In genomic region chr17:7019839-7020519, GRCh38 we compare ENCODE assay signal across 8 cellular contexts. TPM values are rescaled to one million over a fixed set of nuclear protein-coding genes. Genes with fewer than 3 reads are reported as not detected.
DNase-seq lines count a peak whose midpoint lies in the region; ATAC-seq and TF ChIP-seq lines count a peak whose summit lies in the region.

No MANE protein-coding gene starts in this region.

- H3K4me1 ChIP-seq in adrenal gland (replicated peaks in 1 of 2) (peaks cover 27 to 34% of the 10 kb centered on the region in 2 donors), right cardiac atrium (ENCODE audit: control insufficient read depth, insufficient read depth, low read length) (peaks cover 5% of the 10 kb centered on the region)

- intact Hi-C loops in adrenal gland (cut with DNase I) (loop anchor here in 1 of 2 donors (5.0 kb wide), 1 partner anchor 108 kb away; no protein-coding TSS in a partner anchor), right cardiac atrium (cut with DNase I) (loop anchor here in 1 of 4 donors (5.0 kb wide), 1 partner anchor 108 kb away; no protein-coding TSS in a partner anchor)

- 7 to 16% (median 13%) methylated on average over 8 to 16 of the region's 16 CpGs for WGBS in adrenal gland, 4 donors
- 7% methylated on average over 16 of the region's 16 CpGs for WGBS in right cardiac atrium

- H3K4me3 ChIP-seq in adrenal gland = peak overlapping the region in 3 of 4 donors; percentile 36 to 69 (median 66)
- H3K4me3 ChIP-seq in right cardiac atrium (ENCODE audit: low read length) = peak overlapping the region; percentile 46
- H3K4me3 ChIP-seq in skeletal muscle cell (ENCODE audit: low read depth, low read length) = peak overlapping the region; percentile 42

- H3K27ac ChIP-seq in adrenal gland (peak overlapping the region; percentile 52 to 99 (median 91)), right cardiac atrium (ENCODE audit: low read length) (peak overlapping the region; percentile 78)

- no peaks in the 10 kb centered on the region for H3K36me3 ChIP-seq in adrenal gland (replicated peaks in 1 of 2)

- H3K9me3 ChIP-seq in adrenal gland (replicated peaks in 1 of 3) = no peaks in the 10 kb centered on the region
- H3K9me3 ChIP-seq in right cardiac atrium (ENCODE audit: control insufficient read depth, low read length) = no peaks in the 10 kb centered on the region

- H3K27me3 ChIP-seq in adrenal gland = no peaks in the 10 kb centered on the region
- no peaks in the 10 kb centered on the region for H3K27me3 ChIP-seq in right cardiac atrium (ENCODE audit: control insufficient read depth, insufficient read depth)

- TF ChIP-seq CTCF in adrenal gland (IDR thresholded peaks at IDR 0.05) = no peak
- TF ChIP-seq CTCF in GM10266 (IDR thresholded peaks at IDR 0.05; ENCODE audit: control insufficient read depth, insufficient read depth, low read depth, missing control alignments) = no peak

- peak; percentile 59 to 64 for DNase-seq in NCI-H446 (lab: John Stamatoyannopoulos, UW)
- DNase-seq in NCI-H446 treated with DMSO at 0.1 percent for 48 hours (lab: John Stamatoyannopoulos, UW) = no peak
- peak; percentile 65 to 81 (median 69) for DNase-seq in adrenal gland
- peak; percentile 70 to 87 (median 85) for DNase-seq in right cardiac atrium
- no peak for DNase-seq in skeletal muscle cell (ENCODE audit: low read depth)
- DNase-seq in activated T-cell treated with anti-CD3 and anti-CD28 coated beads for 4 hours = no peak
- no peak for DNase-seq in GM10266 (ENCODE audit: extremely low spot score)

- ATAC-seq in right cardiac atrium = no peak
- no peak for ATAC-seq in GM19395 (IDR thresholded peaks at IDR 0.05; ENCODE audit: unreplicated experiment)

- TF ChIP-seq POLR2A in adrenal gland (IDR thresholded peaks at IDR 0.05) = no peak

RNA-seq across cellular contexts. Expression of gene BCL6B, which starts 2.9 kb away (rescaled TPM):
- total RNA-seq in adrenal gland (10 to 100 TPM in 3 of 8 donors, 1 to 10 TPM in 5; 2.9 to 17.0 (median 8.8) TPM), right cardiac atrium (10 to 100 TPM in 2 of 4 donors, 1 to 10 TPM in 2; 6.7 to 16.8 (median 10.1) TPM)
- polyA plus RNA-seq in adrenal gland (10 to 100 TPM in 1 of 3 donors, 1 to 10 TPM in 2; 3.2 to 14.2 (median 9.3) TPM), right cardiac atrium (6.9 TPM)

RNA-seq across cellular contexts. Expression of gene RNASEK, which starts 7.6 kb away (rescaled TPM):
- total RNA-seq in adrenal gland (100 to 1,000 TPM; 206 to 799 (median 570) TPM), right cardiac atrium (100 to 1,000 TPM; 188 to 219 (median 193) TPM)
- polyA plus RNA-seq in adrenal gland (100 to 1,000 TPM; 363 to 770 (median 435) TPM), right cardiac atrium (357 TPM)

RNA-seq across cellular contexts. Expression of gene SLC16A13, which starts 15.8 kb away (rescaled TPM):
- total RNA-seq in adrenal gland (1 to 10 TPM in 7 of 8 donors, under 1 TPM in 1; 0.97 to 3.2 (median 2.3) TPM), right cardiac atrium (1 to 10 TPM in 2 of 4 donors, under 1 TPM in 2; 0.91 to 1.1 (median 0.98) TPM)
- polyA plus RNA-seq in adrenal gland (1 to 10 TPM in 2 of 3 donors, under 1 TPM in 1; 0.84 to 3.1 (median 1.3) TPM), right cardiac atrium (1.2 TPM)

RNA-seq across cellular contexts. Expression of gene SLC16A11, which starts 23.9 kb away (rescaled TPM):
- 1 to 10 TPM in 2 of 8 donors, under 1 TPM in 4, not detected in 2; 0.18 to 1.1 (median 0.62) TPM for total RNA-seq in adrenal gland
- 1 to 10 TPM in 2 of 3 donors, not detected in 1; 1.1 to 3.0 TPM for polyA plus RNA-seq in adrenal gland
- 1 to 10 TPM; 3.3 to 5.3 (median 3.7) TPM for total RNA-seq in right cardiac atrium
- polyA plus RNA-seq in right cardiac atrium = 11.3 TPM

RNA-seq across cellular contexts. Expression of gene ALOX12, which starts 24.1 kb away (rescaled TPM):
- under 1 TPM in 1 of 8 donors, not detected in 7; 0.23 TPM for total RNA-seq in adrenal gland
- polyA plus RNA-seq in adrenal gland = under 1 TPM in 1 of 3 donors, not detected in 2; 0.16 TPM
- under 1 TPM in 1 of 4 donors, not detected in 3; 0.18 TPM for total RNA-seq in right cardiac atrium
- 0.09 TPM for polyA plus RNA-seq in right cardiac atrium

Comparison
In these comparisons a context has a peak if more than half of its experiments do, and no peak if none do; other contexts are left out.
1. DNase-seq: peak in NCI-H446 (2 of 2), adrenal gland (7 of 7) and right cardiac atrium (3 of 3); none in NCI-H446 treated with DMSO at 0.1 percent for 48 hours (single experiment), skeletal muscle cell (single experiment), activated T-cell treated with anti-CD3 and anti-CD28 coated beads for 4 hours (single experiment) and GM10266 (single experiment).
2. Peak in every context shown above with its lines, with median percentiles within 50 percentile points of each other: H3K4me3 ChIP-seq.